Comparison of ENCODE assay signal across 11 cellular contexts in genomic region chr14:65787461-65787860, GRCh38.
"Had no signal": no experiment of that assay in that cellular context is flagged by ENCODE, and none has a peak within 500 bp of the region (broad histone marks: within the 10 kb centered on the region; RNA-seq: fewer than 3 reads in every experiment).

No MANE protein-coding gene starts in this region.

- H3K27ac ChIP-seq: GM23248 had no signal

- H3K4me1 ChIP-seq: HAP-1 had no signal

- H3K4me2 ChIP-seq: GM23338 had no signal

- H3K9ac ChIP-seq: GM23248 had no signal

- ATAC-seq: GM23338, HCT116 had no signal

- DNase-seq: GM23248, GOT3, H7, H9, HCEC 1CT, HFFc6 had no signal

- H2AFZ ChIP-seq: GM23248, GM23338 had no signal

- H3K4me3 ChIP-seq: GM23248, GM23338, HAP-1 had no signal

- FAIRE-seq: H1, H54 had no signal

- H3K9me3 ChIP-seq: HAP-1 had no signal

- H3K36me3 ChIP-seq: HAP-1 had no signal
